ENCODE assay signal across 15 cellular contexts in genomic region chrX:71216446-71216845, GRCh38. TPM values are rescaled to one million over a fixed set of nuclear protein-coding genes. Genes with fewer than 3 reads are reported as not detected.
A peak's percentile ranks its signal among the peaks of the same experiment; 100 is the strongest.
DNase-seq lines count a peak whose midpoint lies in the region; ATAC-seq and TF ChIP-seq lines count a peak whose summit lies in the region.
"Had no signal": no experiment of that assay in that cellular context is flagged by ENCODE, and none has a peak within 500 bp of the region (broad histone marks: within the 10 kb centered on the region; RNA-seq: fewer than 3 reads in every experiment).

No MANE protein-coding gene starts in this region.

- H3K9me3 ChIP-seq in Karpas-422 (ENCODE audit: low read length) (no peaks in the 10 kb centered on the region), endodermal cell (ENCODE audit: control insufficient read depth, low read length) (no peaks in the 10 kb centered on the region)
- H3K9me3 ChIP-seq in effector memory CD4-positive, alpha-beta T cell (ENCODE audit: control insufficient read depth, low read length), result no peaks in the 10 kb centered on the region
- H3K9me3 ChIP-seq: BE2C, psoas muscle, uterus had no signal

- H3K27ac ChIP-seq in Karpas-422 (ENCODE audit: low read length) (no peak overlapping the region), endodermal cell (ENCODE audit: low read depth, low read length) (no peak overlapping the region)
- H3K27ac ChIP-seq in effector memory CD4-positive, alpha-beta T cell (ENCODE audit: insufficient read depth, low read length, poor library complexity, severe bottlenecking), result no peak overlapping the region
- H3K27ac ChIP-seq: psoas muscle, uterus had no signal

- no peak overlapping the region for H3K4me3 Mint-ChIP-seq in endodermal cell
- peak overlapping the region; percentile 72 for H3K4me3 Mint-ChIP-seq in progenitor cell of endocrine pancreas (ENCODE audit: low read depth)
- H3K4me3 Mint-ChIP-seq in stimulated activated memory B cell treated with anti-CD40 and anti-IgM and Interleukin-4, amounts not matched to agents 10 μg/mL and 1 μg/mL and 100 μg/mL, for 72 hours, result no peak overlapping the region
- H3K4me3 Mint-ChIP-seq: activated CD4-positive, alpha-beta T cell treated with anti-CD3 and anti-CD28 coated beads, Interleukin-2, amount 10 ng/mL, durations not matched to agents 24 days and 14 days; activated T-cell treated with anti-CD3 and anti-CD28 coated beads, Interleukin-2, amount 50 U/mL, for 72 hours had no signal

- no peaks in the 10 kb centered on the region for H3K79me2 ChIP-seq in Karpas-422 (ENCODE audit: low read length)

- DNase-seq in Karpas-422 (no peak), NCI-H2196 (lab: John Stamatoyannopoulos, UW; ENCODE audit: unreplicated experiment) (peak; percentile 57), endodermal cell (no peak), progenitor cell of endocrine pancreas (ENCODE audit: low spot score, unreplicated experiment) (no peak), NCI-H82 (lab: John Stamatoyannopoulos, UW) (no peak)
- DNase-seq in effector memory CD4-positive, alpha-beta T cell, result no peak
- DNase-seq: activated CD4-positive, alpha-beta T cell treated with anti-CD3 and anti-CD28 coated beads, Interleukin-2, amount 10 ng/mL, durations not matched to agents 24 days and 14 days; activated T-cell treated with anti-CD3 and anti-CD28 coated beads, Interleukin-2, amount 50 U/mL, for 72 hours; amygdala; BE2C; NCI-H446; psoas muscle; uterus had no signal

- H3K4me2 ChIP-seq in Karpas-422 (ENCODE audit: low read depth, low read length, poor library complexity, severe bottlenecking), result no peak overlapping the region

- no peak for ATAC-seq in stimulated activated memory B cell treated with anti-CD40 and anti-IgM and Interleukin-4, amounts not matched to agents 10 μg/mL and 1 μg/mL and 100 μg/mL, for 72 hours
- ATAC-seq in GM18858 (IDR thresholded peaks at IDR 0.05; ENCODE audit: unreplicated experiment), result no peak
- ATAC-seq: activated T-cell treated with anti-CD3 and anti-CD28 coated beads, Interleukin-2, amount 50 U/mL, for 72 hours; psoas muscle had no signal

- H3K4me1 ChIP-seq in Karpas-422 (ENCODE audit: low read length), result no peaks in the 10 kb centered on the region
- H3K4me1 ChIP-seq in endodermal cell (ENCODE audit: control insufficient read depth, insufficient read depth, low read length), result no peaks in the 10 kb centered on the region
- no peaks in the 10 kb centered on the region for H3K4me1 ChIP-seq in effector memory CD4-positive, alpha-beta T cell (ENCODE audit: control insufficient read depth, insufficient read depth, low read length, poor library complexity, severe bottlenecking)
- H3K4me1 ChIP-seq: BE2C, psoas muscle, uterus had no signal

- H3K9ac ChIP-seq in Karpas-422 (ENCODE audit: low read length) (no peak overlapping the region), endodermal cell (ENCODE audit: extremely low read depth, low read length, poor library complexity, severe bottlenecking) (no peak overlapping the region)

- H3K27me3 Mint-ChIP-seq in endodermal cell (ENCODE audit: insufficient read depth) (no peaks in the 10 kb centered on the region), progenitor cell of endocrine pancreas (no peaks in the 10 kb centered on the region)
- H3K27me3 Mint-ChIP-seq in stimulated activated memory B cell treated with anti-CD40 and anti-IgM and Interleukin-4, amounts not matched to agents 10 μg/mL and 1 μg/mL and 100 μg/mL, for 72 hours, result peaks cover 13% of the 10 kb centered on the region

- H3K27ac Mint-ChIP-seq in endodermal cell (peak overlapping the region; percentile 56), progenitor cell of endocrine pancreas (peak overlapping the region; percentile 72)
- H3K27ac Mint-ChIP-seq in stimulated activated memory B cell treated with anti-CD40 and anti-IgM and Interleukin-4, amounts not matched to agents 10 μg/mL and 1 μg/mL and 100 μg/mL, for 72 hours, result no peak overlapping the region
- H3K27ac Mint-ChIP-seq: activated CD4-positive, alpha-beta T cell treated with anti-CD3 and anti-CD28 coated beads, Interleukin-2, amount 10 ng/mL, durations not matched to agents 24 days and 14 days; activated T-cell treated with anti-CD3 and anti-CD28 coated beads, Interleukin-2, amount 50 U/mL, for 72 hours had no signal

- H3K4me1 Mint-ChIP-seq in endodermal cell (peaks cover 23% of the 10 kb centered on the region), progenitor cell of endocrine pancreas (ENCODE audit: low read depth) (peaks cover 42% of the 10 kb centered on the region)
- H3K4me1 Mint-ChIP-seq in stimulated activated memory B cell treated with anti-CD40 and anti-IgM and Interleukin-4, amounts not matched to agents 10 μg/mL and 1 μg/mL and 100 μg/mL, for 72 hours, result peaks cover 6% of the 10 kb centered on the region
- H3K4me1 Mint-ChIP-seq: activated CD4-positive, alpha-beta T cell treated with anti-CD3 and anti-CD28 coated beads, Interleukin-2, amount 10 ng/mL, durations not matched to agents 24 days and 14 days had no signal

- 60 to 68% methylated on average over 4 to 6 of the region's 6 CpGs for WGBS in endodermal cell (ENCODE audit: insufficient coverage in 1 of 2, insufficient read length in 1 of 2), 2 experiments

- H2AFZ ChIP-seq in Karpas-422 (ENCODE audit: low read length), result peak overlapping the region; percentile 56; the same call in 1 of the 2 replicates

- H3K36me3 ChIP-seq in Karpas-422 (ENCODE audit: insufficient read depth, low read length), result no peaks in the 10 kb centered on the region
- no peaks in the 10 kb centered on the region for H3K36me3 ChIP-seq in endodermal cell (ENCODE audit: control insufficient read depth, insufficient read depth, low read length)
- H3K36me3 ChIP-seq in effector memory CD4-positive, alpha-beta T cell (ENCODE audit: control insufficient read depth, insufficient read depth, low read length), result no peaks in the 10 kb centered on the region
- H3K36me3 ChIP-seq: BE2C, uterus had no signal

- no peaks in the 10 kb centered on the region for H3K9me2 ChIP-seq in Karpas-422 (replicated peaks; ENCODE audit: insufficient read depth, low read length)

- H3K9me3 Mint-ChIP-seq in endodermal cell, result peaks cover 55% of the 10 kb centered on the region
- peaks cover 4% of the 10 kb centered on the region for H3K9me3 Mint-ChIP-seq in progenitor cell of endocrine pancreas (ENCODE audit: low read depth)
- no peaks in the 10 kb centered on the region for H3K9me3 Mint-ChIP-seq in stimulated activated memory B cell treated with anti-CD40 and anti-IgM and Interleukin-4, amounts not matched to agents 10 μg/mL and 1 μg/mL and 100 μg/mL, for 72 hours
- H3K9me3 Mint-ChIP-seq: activated CD4-positive, alpha-beta T cell treated with anti-CD3 and anti-CD28 coated beads, Interleukin-2, amount 10 ng/mL, durations not matched to agents 24 days and 14 days; activated T-cell treated with anti-CD3 and anti-CD28 coated beads, Interleukin-2, amount 50 U/mL, for 72 hours had no signal

- no peaks in the 10 kb centered on the region for H3K36me3 Mint-ChIP-seq in endodermal cell (ENCODE audit: low read depth)
- H3K36me3 Mint-ChIP-seq in progenitor cell of endocrine pancreas (ENCODE audit: insufficient read depth), result no peaks in the 10 kb centered on the region
- no peaks in the 10 kb centered on the region for H3K36me3 Mint-ChIP-seq in stimulated activated memory B cell treated with anti-CD40 and anti-IgM and Interleukin-4, amounts not matched to agents 10 μg/mL and 1 μg/mL and 100 μg/mL, for 72 hours

- no peak for TF ChIP-seq CTCF in endodermal cell (conservative IDR thresholded peaks at IDR 0.05)
- no peak for TF ChIP-seq CTCF in progenitor cell of endocrine pancreas (IDR thresholded peaks at IDR 0.05; ENCODE audit: unreplicated experiment)

- H3K4me3 ChIP-seq in Karpas-422 (ENCODE audit: low read length), result no peak overlapping the region
- H3K4me3 ChIP-seq in endodermal cell (ENCODE audit: low read length), result no peak overlapping the region
- H3K4me3 ChIP-seq in effector memory CD4-positive, alpha-beta T cell (ENCODE audit: insufficient read depth, low read depth, low read length, poor library complexity, severe bottlenecking), result no peak overlapping the region
- H3K4me3 ChIP-seq: psoas muscle, uterus had no signal

- H3K27me3 ChIP-seq in Karpas-422 (ENCODE audit: low read length) (no peaks in the 10 kb centered on the region), endodermal cell (ENCODE audit: control insufficient read depth, insufficient read depth, low read length, poor library complexity, severe bottlenecking) (no peaks in the 10 kb centered on the region)
- H3K27me3 ChIP-seq in effector memory CD4-positive, alpha-beta T cell (replicated peaks; ENCODE audit: control insufficient read depth, insufficient read depth, low read length, poor library complexity, severe bottlenecking), result no peaks in the 10 kb centered on the region
- H3K27me3 ChIP-seq: BE2C, uterus had no signal

- no peaks in the 10 kb centered on the region for H4K20me1 ChIP-seq in Karpas-422 (ENCODE audit: insufficient read depth, low read depth, low read length)

RNA-seq across cellular contexts. Expression of gene GJB1, which starts 6.6 kb away (rescaled TPM):
- not detected in 2 replicates for total RNA-seq in Karpas-422 (2014; rRNA removed; shearing (Covaris generic); ENCODE audit: low replicate concordance)
- total RNA-seq in endodermal cell (1 to 10 TPM in 1 of 2 donors, under 1 TPM in 1; 0.91 to 1.4 TPM), progenitor cell of endocrine pancreas (22.2 and 23.6 TPM in 2 replicates)
- polyA plus RNA-seq in endodermal cell (2013, experiment 1 of 2), result 0.36 TPM
- 0.37 TPM for polyA plus RNA-seq in endodermal cell (2013, experiment 2 of 2)
- total RNA-seq: activated CD4-positive, alpha-beta T cell treated with anti-CD3 and anti-CD28 coated beads, Interleukin-2, amount 10 ng/mL, durations not matched to agents 24 days and 14 days; psoas muscle had no signal

RNA-seq across cellular contexts. Expression of gene ZMYM3, which starts 37.5 kb away (rescaled TPM):
- total RNA-seq in Karpas-422 (2014; rRNA removed; shearing (Covaris generic); ENCODE audit: low replicate concordance), result 28.3 and 29.1 TPM in 2 replicates
- total RNA-seq in endodermal cell, result 10 to 100 TPM; 91.0 to 91.8 TPM
- polyA plus RNA-seq in endodermal cell (2013, experiment 1 of 2), result 84.3 TPM
- polyA plus RNA-seq in endodermal cell (2013, experiment 2 of 2), result 76.1 TPM
- total RNA-seq in progenitor cell of endocrine pancreas, result 88.9 and 92.4 TPM in 2 replicates
